In genomic region chr18:40493316-40493715, GRCh38 we compare ENCODE assay signal across 27 cellular contexts.
"Had no signal": no experiment of that assay in that cellular context is flagged by ENCODE, and none has a peak within 500 bp of the region (broad histone marks: within the 10 kb centered on the region; RNA-seq: fewer than 3 reads in every experiment).

No MANE protein-coding gene starts in this region.

- H3K36me3 ChIP-seq: stomach, suprapubic skin, thoracic aorta, thyroid gland, tibial artery, tibial nerve, transverse colon, upper lobe of left lung, upper lobe of right lung, uterus, vagina had no signal

- DNase-seq: stimulated activated CD4-positive, alpha-beta T cell treated with anti-CD3 and anti-CD28 coated beads, Interleukin-2, amount 100 ng/mL, for 48 hours; stimulated activated CD4-positive, alpha-beta T cell treated with anti-CD3 and anti-CD28 coated beads, Interleukin-4, amount 100 ng/mL, for 1 hour; stimulated activated CD4-positive, alpha-beta T cell treated with anti-CD3 and anti-CD28 coated beads, Interleukin-4, amount 100 ng/mL, for 24 hours; stimulated activated CD4-positive, alpha-beta T cell treated with anti-CD3 and anti-CD28 coated beads, Interleukin-4, amount 100 ng/mL, for 4 hours; stimulated activated CD8-positive, alpha-beta memory T cell treated with anti-CD3 and anti-CD28 coated beads, Interleukin-4, amount 100 ng/mL, for 48 hours; stimulated activated naive B cell treated with anti-CD40 and anti-IgM and Interleukin-4, amounts not matched to agents 10 μg/mL and 1 μg/mL and 100 μg/mL, for 72 hours; stimulated activated naive CD4-positive, alpha-beta T cell; stimulated activated naive CD4-positive, alpha-beta T cell treated with Interleukin-2 at 50 U/mL for 16 hours; stimulated activated naive CD8-positive, alpha-beta T cell treated with anti-CD3 and anti-CD28 coated beads, Interleukin-15, amount 100 ng/mL, for 72 hours; stimulated activated naive CD8-positive, alpha-beta T cell treated with anti-CD3 and anti-CD28 coated beads, Interleukin-15, Interleukin-2, amounts not matched to agents 100 U/mL and 50 U/mL, for 24 hours; stomach; substantia nigra; testis; thyroid gland; tibial artery; transverse colon; trophoblast cell; upper lobe of left lung; upper lobe of right lung; uterus had no signal

- ATAC-seq: stimulated activated effector memory CD8-positive, alpha-beta T cell treated with anti-CD3 and anti-CD28 coated beads, Interleukin-12 subunit alpha, Interleukin-12 subunit beta, amount 100 ng/mL, for 72 hours; stimulated activated memory B cell treated with anti-CD40 and anti-IgM and Interleukin-4, amounts not matched to agents 10 μg/mL and 1 μg/mL and 100 μg/mL, for 72 hours; stimulated activated naive B cell treated with anti-CD40 and anti-IgM and Interleukin-4, amounts not matched to agents 10 μg/mL and 1 μg/mL and 100 μg/mL, for 72 hours; stimulated activated naive CD8-positive, alpha-beta T cell treated with anti-CD3 and anti-CD28 coated beads, Interleukin-15, amount 100 ng/mL, for 72 hours; stimulated activated naive CD8-positive, alpha-beta T cell treated with anti-CD3 and anti-CD28 coated beads, Interleukin-15, Interleukin-2, amounts not matched to agents 100 U/mL and 50 U/mL, for 24 hours; upper lobe of right lung had no signal

- H3K4me1 ChIP-seq: stomach, suprapubic skin, testis, tibial artery, tibial nerve, transverse colon, upper lobe of left lung, upper lobe of right lung, uterus, vagina had no signal

- H3K27ac ChIP-seq: stomach, suprapubic skin, testis, thoracic aorta, thyroid gland, tibial artery, tibial nerve, transverse colon, upper lobe of left lung, upper lobe of right lung, uterus, vagina had no signal

- H3K4me3 ChIP-seq: stomach, suprapubic skin, testis, thoracic aorta, thyroid gland, tibial artery, tibial nerve, transverse colon, upper lobe of left lung, upper lobe of right lung, uterus, vagina had no signal

- FAIRE-seq: urothelium cell line had no signal

- H3K27me3 ChIP-seq: stomach, suprapubic skin, testis, thyroid gland, tibial artery, tibial nerve, transverse colon, upper lobe of left lung, upper lobe of right lung, uterus, vagina had no signal
